2 cellular contexts compared by ENCODE assay signal in genomic region chr15:29074045-29074444, GRCh38.
TF ChIP-seq lines count a peak whose summit lies in the region.

No MANE protein-coding gene starts in this region.

TF ChIP-seq in K562, 482 proteins besides CTCF, POLR2A, EP300 and RAD21:
- TF ChIP-seq ZKSCAN3 (CRISPR knock-in tag; IDR thresholded peaks at IDR 0.05) (no peak), GTF2E2 (tag; IDR thresholded peaks at IDR 0.05) (no peak), NELFE (IDR thresholded peaks at IDR 0.05; ENCODE audit: insufficient read depth, insufficient read length) (no peak), ARHGAP35 (IDR thresholded peaks at IDR 0.05; ENCODE audit: partially characterized antibody) (no peak), RAD51 (IDR thresholded peaks at IDR 0.05; ENCODE audit: borderline replicate concordance, low read depth) (no peak), DNMT1 (IDR thresholded peaks at IDR 0.05) (no peak), SOX6 (IDR thresholded peaks at IDR 0.05) (no peak), JUND (IDR thresholded peaks at IDR 0.05; ENCODE audit: borderline replicate concordance, low read depth, low read length) (no peak), JUND (tag; IDR thresholded peaks at IDR 0.05; ENCODE audit: borderline replicate concordance, low read depth, low read length) (no peak), ZNF445 (CRISPR knock-in tag; IDR thresholded peaks at IDR 0.05; ENCODE audit: low read depth) (no peak), HOXB6 (CRISPR knock-in tag; IDR thresholded peaks at IDR 0.05; ENCODE audit: borderline replicate concordance) (no peak), ZNF408 (CRISPR knock-in tag; IDR thresholded peaks at IDR 0.05; ENCODE audit: low read depth) (no peak), HDAC8 (tag; IDR thresholded peaks at IDR 0.05) (no peak), CEBPZ (IDR thresholded peaks at IDR 0.05; ENCODE audit: borderline replicate concordance, low read depth, low read length) (no peak), ZFP91 (CRISPR knock-in tag; IDR thresholded peaks at IDR 0.05) (no peak), ATF2 (CRISPR knock-in tag; IDR thresholded peaks at IDR 0.05) (no peak), ETS1 (conservative IDR thresholded peaks at IDR 0.05; ENCODE audit: control insufficient read depth, low read depth, low read length) (no peak), KAT2B (IDR thresholded peaks at IDR 0.05; ENCODE audit: low read depth, low read length) (no peak)

TF ChIP-seq in SK-N-SH treated with all-trans-retinoic acid at 6 μM for 48 hours, 23 proteins besides CTCF, POLR2A, EP300 and RAD21:
- TF ChIP-seq BACH2 (CRISPR knock-in tag; IDR thresholded peaks at IDR 0.05; ENCODE audit: borderline replicate concordance): no peak
- TF ChIP-seq RARB (CRISPR knock-in tag; IDR thresholded peaks at IDR 0.05): no peak
- TF ChIP-seq TCF4 (CRISPR knock-in tag; IDR thresholded peaks at IDR 0.05; ENCODE audit: borderline replicate concordance): no peak
- no peak for TF ChIP-seq SNAI2 (CRISPR knock-in tag; IDR thresholded peaks at IDR 0.05)
- TF ChIP-seq GLIS3 (CRISPR knock-in tag; IDR thresholded peaks at IDR 0.05): no peak
- no peak for TF ChIP-seq ZFP30 (CRISPR knock-in tag; IDR thresholded peaks at IDR 0.05)
- no peak for TF ChIP-seq PPARA (CRISPR knock-in tag; IDR thresholded peaks at IDR 0.05; ENCODE audit: borderline replicate concordance)
- TF ChIP-seq TSHZ2 (CRISPR knock-in tag; IDR thresholded peaks at IDR 0.05): no peak
- TF ChIP-seq CREB5 (CRISPR knock-in tag; IDR thresholded peaks at IDR 0.05; ENCODE audit: low read depth): no peak
- no peak for TF ChIP-seq ZNF8 (CRISPR knock-in tag; IDR thresholded peaks at IDR 0.05)
- no peak for TF ChIP-seq ZNF70 (CRISPR knock-in tag; IDR thresholded peaks at IDR 0.05)
